15 cellular contexts compared by ENCODE assay signal in the genomic region with DNA sequence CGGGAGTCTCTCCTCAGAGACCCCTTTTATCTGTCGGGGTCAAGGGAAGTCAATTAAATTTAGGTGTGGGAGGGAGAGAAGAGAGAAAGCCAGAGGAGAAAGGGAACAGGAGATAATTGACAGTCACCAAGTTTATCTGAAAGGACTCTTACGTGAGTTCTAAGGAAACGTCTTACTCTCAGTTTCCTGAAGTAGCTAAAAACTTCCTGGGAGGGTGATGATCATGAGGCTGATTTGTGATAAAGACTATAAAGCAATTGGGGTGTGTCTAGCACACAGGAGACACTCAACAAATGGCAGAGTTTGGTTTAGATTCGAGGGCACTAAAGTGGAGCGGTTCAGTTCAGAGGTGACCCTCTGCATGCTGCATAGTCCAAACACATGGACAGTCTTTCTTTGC.
DNase-seq lines count a peak whose midpoint lies in the region; ATAC-seq and TF ChIP-seq lines count a peak whose summit lies in the region.
"Had no signal": no experiment of that assay in that cellular context is flagged by ENCODE, and none has a peak within 500 bp of the region (broad histone marks: within the 10 kb centered on the region; RNA-seq: fewer than 3 reads in every experiment).

No MANE protein-coding gene starts in this region.

- peaks cover 18% of the 10 kb centered on the region for H3K4me1 ChIP-seq in CD4-positive, alpha-beta memory T cell (ENCODE audit: insufficient read depth, low read length)
- H3K4me1 ChIP-seq in effector memory CD4-positive, alpha-beta T cell (ENCODE audit: control insufficient read depth, insufficient read depth, low read length, poor library complexity, severe bottlenecking) = peaks cover 9% of the 10 kb centered on the region

- H3K27me3 Mint-ChIP-seq in activated T-cell treated with anti-CD3 and anti-CD28 coated beads, Interleukin-2, amount 50 U/mL, for 72 hours (ENCODE audit: low read depth) = no peaks in the 10 kb centered on the region
- no peaks in the 10 kb centered on the region for H3K27me3 Mint-ChIP-seq in CD4-positive, alpha-beta memory T cell
- H3K27me3 Mint-ChIP-seq in T-helper 1 cell treated with Interleukin-12 subunit alpha and Interleukin-12 subunit beta and Interleukin-4 antibody, amounts not matched to agents 30 μg/mL and 1 μg/mL, for 36 hours (ENCODE audit: low read depth) = no peaks in the 10 kb centered on the region

- no peak for ATAC-seq in activated T-cell treated with anti-CD3 and anti-CD28 coated beads, Interleukin-2, amount 50 U/mL, for 72 hours (replicated peaks in 1 of 2)
- no peak for ATAC-seq in GM18505 (IDR thresholded peaks at IDR 0.05; ENCODE audit: unreplicated experiment)
- ATAC-seq: HepG2, Panc1 had no signal

- no peak overlapping the region for H3K27ac ChIP-seq in CD4-positive, alpha-beta memory T cell (ENCODE audit: low read depth, low read length)
- peak overlapping the region; percentile 34 for H3K27ac ChIP-seq in effector memory CD4-positive, alpha-beta T cell (ENCODE audit: insufficient read depth, low read length, poor library complexity, severe bottlenecking)

- TF ChIP-seq POLR2A in GM18505 (IDR thresholded peaks at IDR 0.05; ENCODE audit: borderline replicate concordance, extremely low read depth, insufficient read depth, insufficient read length) = no peak

- H3K4me3 ChIP-seq in CD4-positive, alpha-beta memory T cell (ENCODE audit: low read length in 2 of 2) = no peak overlapping the region
- no peak overlapping the region for H3K4me3 ChIP-seq in effector memory CD4-positive, alpha-beta T cell (ENCODE audit: insufficient read depth, low read depth, low read length, poor library complexity, severe bottlenecking)

- TF ChIP-seq CTCF in GM13977 (IDR thresholded peaks at IDR 0.05; ENCODE audit: extremely low read depth, insufficient read depth, missing control alignments) = no peak

- no peaks in the 10 kb centered on the region for H3K36me3 ChIP-seq in CD4-positive, alpha-beta memory T cell (ENCODE audit: insufficient read depth, low read length)
- no peaks in the 10 kb centered on the region for H3K36me3 ChIP-seq in effector memory CD4-positive, alpha-beta T cell (ENCODE audit: control insufficient read depth, insufficient read depth, low read length)

- no peaks in the 10 kb centered on the region for H3K36me3 Mint-ChIP-seq in activated T-cell treated with anti-CD3 and anti-CD28 coated beads, Interleukin-2, amount 50 U/mL, for 72 hours (ENCODE audit: insufficient read depth in 2 of 2)
- H3K36me3 Mint-ChIP-seq in CD4-positive, alpha-beta memory T cell = peaks cover 0 to 2% of the 10 kb centered on the region in 2 donors
- H3K36me3 Mint-ChIP-seq in T-helper 1 cell treated with Interleukin-12 subunit alpha and Interleukin-12 subunit beta and Interleukin-4 antibody, amounts not matched to agents 30 μg/mL and 1 μg/mL, for 36 hours (ENCODE audit: low read depth) = peaks cover 2% of the 10 kb centered on the region
- H3K36me3 Mint-ChIP-seq: CD14-positive monocyte had no signal

- H3K4me1 Mint-ChIP-seq in activated T-cell treated with anti-CD3 and anti-CD28 coated beads, Interleukin-2, amount 50 U/mL, for 72 hours (ENCODE audit: low read depth) = peaks cover 36% of the 10 kb centered on the region
- peaks cover 19 to 35% (median 26%) of the 10 kb centered on the region in 4 donors for H3K4me1 Mint-ChIP-seq in CD4-positive, alpha-beta memory T cell
- peaks cover 17% of the 10 kb centered on the region for H3K4me1 Mint-ChIP-seq in T-helper 1 cell treated with Interleukin-12 subunit alpha and Interleukin-12 subunit beta and Interleukin-4 antibody, amounts not matched to agents 30 μg/mL and 1 μg/mL, for 36 hours (ENCODE audit: low read depth)
- H3K4me1 Mint-ChIP-seq: CD14-positive monocyte had no signal

- H3K27me3 ChIP-seq in CD4-positive, alpha-beta memory T cell (ENCODE audit: insufficient read depth, low read length) = no peaks in the 10 kb centered on the region
- no peaks in the 10 kb centered on the region for H3K27me3 ChIP-seq in effector memory CD4-positive, alpha-beta T cell (replicated peaks; ENCODE audit: control insufficient read depth, insufficient read depth, low read length, poor library complexity, severe bottlenecking)

- H3K9me3 Mint-ChIP-seq in activated T-cell treated with anti-CD3 and anti-CD28 coated beads, Interleukin-2, amount 50 U/mL, for 72 hours = no peaks in the 10 kb centered on the region
- H3K9me3 Mint-ChIP-seq in CD4-positive, alpha-beta memory T cell = peaks cover 0 to 1% (median 0%) of the 10 kb centered on the region in 8 donors
- peaks cover 6% of the 10 kb centered on the region for H3K9me3 Mint-ChIP-seq in T-helper 1 cell treated with Interleukin-12 subunit alpha and Interleukin-12 subunit beta and Interleukin-4 antibody, amounts not matched to agents 30 μg/mL and 1 μg/mL, for 36 hours

- in situ Hi-C loops in GM13977 (cut with MboI; ENCODE audit: low pct_unique_long_range_greater_than_20kb, low sequenced_read_pairs, unreplicated experiment) = no loop called here

- no peaks in the 10 kb centered on the region for H3K9me3 ChIP-seq in CD4-positive, alpha-beta memory T cell (ENCODE audit: control insufficient read depth in 1 of 2, low read length in 2 of 2)
- no peaks in the 10 kb centered on the region for H3K9me3 ChIP-seq in effector memory CD4-positive, alpha-beta T cell (ENCODE audit: control insufficient read depth, low read length)

- POLR2A ChIA-PET in CD4-positive, alpha-beta memory T cell (lab: Charles Lee; ENCODE audit: partially characterized antibody) = interaction anchor here (1.4 to 2.8 kb wide), 5 partner anchors 11 to 183 kb away, joined by 3 to 8 read pairs (median 6); no protein-coding TSS in a partner anchor

- CTCF ChIA-PET in CD4-positive, alpha-beta memory T cell (lab: Charles Lee; ENCODE audit: partially characterized antibody) = no interaction called here

- no peak for DNase-seq in activated T-cell treated with anti-CD3 and anti-CD28 coated beads, Interleukin-2, amount 50 U/mL, for 72 hours
- DNase-seq in activated T-cell treated with anti-CD3 and anti-CD28 coated beads, Interleukin-2, amount 50 U/mL, for 48 hours = no peak
- DNase-seq in CD4-positive, alpha-beta memory T cell = peak in 3 of 5 donors; percentile 6 to 9 (median 6)
- DNase-seq in effector memory CD4-positive, alpha-beta T cell = no peak
- no peak for DNase-seq in GM13977 (ENCODE audit: low spot score)
- DNase-seq: DMS79, H7, KG1, NCI-H146, NCI-H2081 had no signal

- peak overlapping the region; percentile 62 for H3K27ac Mint-ChIP-seq in activated T-cell treated with anti-CD3 and anti-CD28 coated beads, Interleukin-2, amount 50 U/mL, for 72 hours
- peak overlapping the region; percentile 60 to 97 (median 88) for H3K27ac Mint-ChIP-seq in CD4-positive, alpha-beta memory T cell
- peak overlapping the region; percentile 73 for H3K27ac Mint-ChIP-seq in T-helper 1 cell treated with Interleukin-12 subunit alpha and Interleukin-12 subunit beta and Interleukin-4 antibody, amounts not matched to agents 30 μg/mL and 1 μg/mL, for 36 hours

- peak overlapping the region in 1 of 2 donors; percentile 12 for H3K4me3 Mint-ChIP-seq in activated T-cell treated with anti-CD3 and anti-CD28 coated beads, Interleukin-2, amount 50 U/mL, for 72 hours
- peak overlapping the region in 7 of 8 donors; percentile 13 to 81 (median 72) for H3K4me3 Mint-ChIP-seq in CD4-positive, alpha-beta memory T cell
- no peak overlapping the region for H3K4me3 Mint-ChIP-seq in T-helper 1 cell treated with Interleukin-12 subunit alpha and Interleukin-12 subunit beta and Interleukin-4 antibody, amounts not matched to agents 30 μg/mL and 1 μg/mL, for 36 hours
- H3K4me3 Mint-ChIP-seq: CD14-positive monocyte had no signal

- intact Hi-C loops in CD4-positive, alpha-beta memory T cell (cut with micrococcal nuclease) = no loop called here

Comparison
In these comparisons a context has a peak if more than half of its experiments do, and no peak if none do; other contexts are left out.
1. DNase-seq: peak in CD4-positive, alpha-beta memory T cell (3 of 5); none in activated T-cell treated with anti-CD3 and anti-CD28 coated beads, Interleukin-2, amount 50 U/mL, for 72 hours (0 of 2), activated T-cell treated with anti-CD3 and anti-CD28 coated beads, Interleukin-2, amount 50 U/mL, for 48 hours (0 of 2), effector memory CD4-positive, alpha-beta T cell (0 of 3) and GM13977 (single experiment).
2. Peak in every context shown above with its lines, with median percentiles within 50 percentile points of each other: H3K27ac Mint-ChIP-seq.